In the genomic region with DNA sequence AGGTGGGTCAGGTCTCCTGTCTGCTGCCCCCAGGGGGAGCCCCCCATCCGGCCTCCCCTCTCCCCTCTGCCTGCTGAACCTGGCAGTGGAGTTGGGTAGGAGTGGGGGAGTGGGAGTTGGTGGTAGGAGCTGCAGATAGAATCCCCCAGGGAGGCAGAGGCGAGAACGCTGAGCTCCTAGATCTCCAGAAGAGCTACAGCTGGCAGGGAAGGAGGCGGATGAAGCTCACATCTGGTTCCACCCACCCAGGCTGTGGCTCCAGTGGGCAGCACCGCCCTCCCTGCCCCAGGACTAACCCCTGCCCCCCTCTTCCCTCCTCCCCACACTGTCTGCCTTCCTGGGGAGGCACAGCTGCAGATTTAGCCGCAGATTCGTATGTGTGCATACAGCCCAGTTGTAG, we compare ENCODE assay signal across 15 cellular contexts. TPM values are rescaled to one million over a fixed set of nuclear protein-coding genes. Genes with fewer than 3 reads are reported as not detected.
DNase-seq lines count a peak whose midpoint lies in the region; TF ChIP-seq lines count a peak whose summit lies in the region.
"Had no signal": no experiment of that assay in that cellular context is flagged by ENCODE, and none has a peak within 500 bp of the region (broad histone marks: within the 10 kb centered on the region; RNA-seq: fewer than 3 reads in every experiment).

No MANE protein-coding gene starts in this region.

- no peaks in the 10 kb centered on the region for H3K36me3 Mint-ChIP-seq in endodermal cell (ENCODE audit: low read depth)

- H3K27me3 ChIP-seq in endodermal cell (ENCODE audit: control insufficient read depth, insufficient read depth, low read length, poor library complexity, severe bottlenecking) (no peaks in the 10 kb centered on the region), MM.1S (replicated peaks; ENCODE audit: insufficient read depth, low read length) (no peaks in the 10 kb centered on the region; the same call in 1 of the 2 replicates)
- H3K27me3 ChIP-seq: adrenal gland, Peyer's patch had no signal

- DNase-seq in activated gamma-delta T cell treated with Interleukin-2 at 50 U/mL for 16 hours (peak; percentile 50), activated gamma-delta T cell (lab: John Stamatoyannopoulos, UW) (no peak), endodermal cell (no peak), skeletal muscle cell (ENCODE audit: low read depth) (peak; percentile 31), NCI-H1092 treated with DMSO at 0.1 percent for 48 hours (lab: John Stamatoyannopoulos, UW) (no peak), MM.1S (no peak)
- no peak for DNase-seq in activated CD4-positive, CD25-positive, alpha-beta regulatory T cell treated with anti-CD3 and anti-CD28 coated beads, Interleukin-2, amount 50 U/mL, for 72 hours
- DNase-seq: adrenal gland, midbrain, NCI-H446, Peyer's patch had no signal

- no peaks in the 10 kb centered on the region for H3K9me3 Mint-ChIP-seq in endodermal cell

- H3K27ac ChIP-seq in KOPT-K1 (ENCODE audit: low read depth, low read length, poor library complexity, severe bottlenecking) (peak overlapping the region; percentile 28), endodermal cell (ENCODE audit: low read depth, low read length) (no peak overlapping the region), MM.1S (ENCODE audit: low read length) (no peak overlapping the region)
- H3K27ac ChIP-seq: adrenal gland, Peyer's patch had no signal

- no peak overlapping the region for H3K4me2 ChIP-seq in MM.1S (ENCODE audit: low read depth, low read length)

- H3K27me3 Mint-ChIP-seq in endodermal cell (ENCODE audit: insufficient read depth), result peaks cover 23% of the 10 kb centered on the region

- no peaks in the 10 kb centered on the region for H3F3A ChIP-seq in MM.1S (ENCODE audit: insufficient read depth, low read length)

- no peaks in the 10 kb centered on the region for H3K36me3 ChIP-seq in KOPT-K1 (ENCODE audit: insufficient read depth, low read length)
- H3K36me3 ChIP-seq in endodermal cell (ENCODE audit: control insufficient read depth, insufficient read depth, low read length), result no peaks in the 10 kb centered on the region
- no peaks in the 10 kb centered on the region for H3K36me3 ChIP-seq in MM.1S (replicated peaks; ENCODE audit: insufficient read depth, low read length)
- H3K36me3 ChIP-seq: adrenal gland, Peyer's patch, prostate gland had no signal

- 71 to 90% methylated on average over 3 to 7 of the region's 7 CpGs for WGBS in endodermal cell (ENCODE audit: insufficient coverage in 1 of 2, insufficient read length in 1 of 2), 2 experiments

- TF ChIP-seq CTCF in endodermal cell (conservative IDR thresholded peaks at IDR 0.05), result peak; percentile 33
- no peak for TF ChIP-seq CTCF in MM.1S (IDR thresholded peaks at IDR 0.05; ENCODE audit: low read length)

- no peaks in the 10 kb centered on the region for H4K20me1 ChIP-seq in MM.1S (ENCODE audit: insufficient read depth, low read length)

- no peak overlapping the region for H3K4me3 Mint-ChIP-seq in endodermal cell

- H3K9me3 ChIP-seq in KOPT-K1 (ENCODE audit: insufficient read depth, low read length, poor library complexity, severe bottlenecking) (no peaks in the 10 kb centered on the region), endodermal cell (ENCODE audit: control insufficient read depth, low read length) (no peaks in the 10 kb centered on the region), MM.1S (replicated peaks; ENCODE audit: insufficient read depth, low read length) (no peaks in the 10 kb centered on the region)
- H3K9me3 ChIP-seq: adrenal gland, Peyer's patch, prostate gland had no signal

- peaks cover 15% of the 10 kb centered on the region for H3K4me1 Mint-ChIP-seq in endodermal cell

- H3K79me2 ChIP-seq in MM.1S (ENCODE audit: low read length), result no peaks in the 10 kb centered on the region

- H3K27ac Mint-ChIP-seq in endodermal cell, result no peak overlapping the region

- H3K4me3 ChIP-seq in endodermal cell (ENCODE audit: low read length) (no peak overlapping the region), skeletal muscle cell (ENCODE audit: low read depth, low read length) (no peak overlapping the region), MM.1S (ENCODE audit: low read length) (no peak overlapping the region)
- H3K4me3 ChIP-seq: adrenal gland, Peyer's patch, prostate gland had no signal

- H3K4me1 ChIP-seq in endodermal cell (ENCODE audit: control insufficient read depth, insufficient read depth, low read length) (no peaks in the 10 kb centered on the region), MM.1S (ENCODE audit: low read length) (peaks cover 24% of the 10 kb centered on the region)
- H3K4me1 ChIP-seq: Peyer's patch, prostate gland had no signal

- H2AFZ ChIP-seq in MM.1S (ENCODE audit: low read length), result no peak overlapping the region

- H3K9me2 ChIP-seq in MM.1S (replicated peaks; ENCODE audit: insufficient read depth, low read length), result no peaks in the 10 kb centered on the region

- H3K9ac ChIP-seq in endodermal cell (ENCODE audit: extremely low read depth, low read length, poor library complexity, severe bottlenecking) (no peak overlapping the region), MM.1S (ENCODE audit: low read length) (no peak overlapping the region)

RNA-seq across cellular contexts. Expression of a gene that starts 34.3 kb away (rescaled TPM):
- not detected for total RNA-seq in endodermal cell
- not detected for polyA plus RNA-seq in endodermal cell (2013, experiment 1 of 2)
- not detected for polyA plus RNA-seq in endodermal cell (2013, experiment 2 of 2)
- total RNA-seq: Daoy, H4, Peyer's patch, prostate gland had no signal

RNA-seq across cellular contexts. Expression of a gene that starts 39.3 kb away (rescaled TPM):
- 10 to 100 TPM; 39.6 to 49.1 TPM for total RNA-seq in endodermal cell
- polyA plus RNA-seq in endodermal cell (2013, experiment 1 of 2), result 40.4 TPM
- 40.9 TPM for polyA plus RNA-seq in endodermal cell (2013, experiment 2 of 2)

RNA-seq across cellular contexts. Expression of a gene that starts 55.3 kb away (rescaled TPM):
- 10 to 100 TPM; 19.8 to 20.2 TPM for total RNA-seq in endodermal cell
- polyA plus RNA-seq in endodermal cell (2013, experiment 1 of 2), result 17.7 TPM
- 14.9 TPM for polyA plus RNA-seq in endodermal cell (2013, experiment 2 of 2)

Comparison
In these comparisons a context has a peak if more than half of its experiments do, and no peak if none do; other contexts are left out.
1. DNase-seq: peak in activated gamma-delta T cell treated with Interleukin-2 at 50 U/mL for 16 hours (single experiment) and skeletal muscle cell (single experiment); none in activated gamma-delta T cell (single experiment), endodermal cell (single experiment), NCI-H1092 treated with DMSO at 0.1 percent for 48 hours (single experiment), activated CD4-positive, CD25-positive, alpha-beta regulatory T cell treated with anti-CD3 and anti-CD28 coated beads, Interleukin-2, amount 50 U/mL, for 72 hours (single experiment) and MM.1S (single experiment).